In genomic region chr2:160703648-160704585, GRCh38 we compare ENCODE assay signal across 9 cellular contexts.
DNase-seq lines count a peak whose midpoint lies in the region; ATAC-seq and TF ChIP-seq lines count a peak whose summit lies in the region.
"Had no signal": no experiment of that assay in that cellular context is flagged by ENCODE, and none has a peak within 500 bp of the region (broad histone marks: within the 10 kb centered on the region; RNA-seq: fewer than 3 reads in every experiment).

No MANE protein-coding gene starts in this region.

- TF ChIP-seq EP300 in transverse colon (IDR thresholded peaks at IDR 0.05; ENCODE audit: low read depth) = no peak

- peak; percentile 12 for DNase-seq in activated T-cell treated with anti-CD3 and anti-CD28 coated beads, Interleukin-2, amount 50 U/mL, for 4 hours
- DNase-seq in activated T-cell treated with anti-CD3 and anti-CD28 coated beads for 4 hours = no peak
- peak; percentile 85 for DNase-seq in NB4 (ENCODE audit: low read depth)
- no peak for DNase-seq in effector memory CD8-positive, alpha-beta T cell
- DNase-seq in transverse colon = peak; percentile 48
- no peak for DNase-seq in chondrocyte (ENCODE audit: low spot score)

- H3K27ac ChIP-seq in transverse colon = peak overlapping the region in 1 of 4 donors; percentile 56
- H3K27ac ChIP-seq: tibial artery had no signal

- in situ Hi-C loops in transverse colon (cut with MboI; ENCODE audit: low pct_ligation_motif_present in 1 of 4, low pct_unique_long_range_greater_than_20kb in 1 of 4, low sequenced_read_pairs in 3 of 4) = no loop called here

- H3K4me1 Mint-ChIP-seq in activated T-cell treated with anti-CD3 and anti-CD28 coated beads, Interleukin-2, amount 50 U/mL, for 4 hours (ENCODE audit: low read depth) = peaks cover 12% of the 10 kb centered on the region
- peaks cover 4 to 5% of the 10 kb centered on the region in 2 donors for H3K4me1 Mint-ChIP-seq in effector memory CD8-positive, alpha-beta T cell (ENCODE audit: low read depth in 2 of 2)
- peaks cover 23% of the 10 kb centered on the region for H3K4me1 Mint-ChIP-seq in chondrocyte (ENCODE audit: low read depth)

- peak overlapping the region in 1 of 2 donors; percentile 38 for H3K27ac Mint-ChIP-seq in effector memory CD8-positive, alpha-beta T cell
- no peak overlapping the region for H3K27ac Mint-ChIP-seq in chondrocyte (ENCODE audit: unreplicated experiment)

- H3K4me3 Mint-ChIP-seq in activated T-cell treated with anti-CD3 and anti-CD28 coated beads, Interleukin-2, amount 50 U/mL, for 4 hours = no peak overlapping the region
- no peak overlapping the region for H3K4me3 Mint-ChIP-seq in effector memory CD8-positive, alpha-beta T cell
- no peak overlapping the region for H3K4me3 Mint-ChIP-seq in chondrocyte (ENCODE audit: unreplicated experiment)

- no peaks in the 10 kb centered on the region for H3K36me3 ChIP-seq in transverse colon
- H3K36me3 ChIP-seq: tibial artery had no signal

- H3K4me3 ChIP-seq in NB4 (ENCODE audit: low read depth, low read length) = no peak overlapping the region
- H3K4me3 ChIP-seq in transverse colon = no peak overlapping the region
- H3K4me3 ChIP-seq: tibial artery had no signal

- peaks cover 0 to 5% (median 0%) of the 10 kb centered on the region in 4 donors for H3K4me1 ChIP-seq in transverse colon

- no peaks in the 10 kb centered on the region for H3K9me3 ChIP-seq in transverse colon
- H3K9me3 ChIP-seq: tibial artery had no signal

- H3K27me3 ChIP-seq in transverse colon = no peaks in the 10 kb centered on the region
- H3K27me3 ChIP-seq: tibial artery had no signal

- intact Hi-C loops in transverse colon (cut with DNase I; ENCODE audit: low total_unique reads) = no loop called here

- ATAC-seq in activated T-cell treated with anti-CD3 and anti-CD28 coated beads, Interleukin-2, amount 50 U/mL, for 4 hours = peak; percentile 56 to 57
- ATAC-seq in HG02798 (IDR thresholded peaks at IDR 0.05; ENCODE audit: poor library complexity, unreplicated experiment) (peak; percentile 89), SK-N-SH treated with all-trans-retinoic acid at 6 μM for 48 hours (no peak)
- ATAC-seq in effector memory CD8-positive, alpha-beta T cell (replicated peaks) = peak; percentile 73

- TF ChIP-seq CTCF in NB4 (IDR thresholded peaks at IDR 0.05; ENCODE audit: low read depth, low read length) (no peak), transverse colon (IDR thresholded peaks at IDR 0.05) (no peak), chondrocyte (IDR thresholded peaks at IDR 0.05) (no peak)

- WGBS in transverse colon (ENCODE audit: low coverage in 1 of 2), 2 donors = 37 to 39% methylated on average over 8 of the region's 8 CpGs

- TF ChIP-seq POLR2A in NB4 (IDR thresholded peaks at IDR 0.05; ENCODE audit: extremely low read depth, insufficient read length) (no peak), transverse colon (IDR thresholded peaks at IDR 0.05) (no peak)

- no peaks in the 10 kb centered on the region for H3K27me3 Mint-ChIP-seq in activated T-cell treated with anti-CD3 and anti-CD28 coated beads, Interleukin-2, amount 50 U/mL, for 4 hours (ENCODE audit: low read depth)
- peaks cover 9 to 10% of the 10 kb centered on the region in 2 donors for H3K27me3 Mint-ChIP-seq in effector memory CD8-positive, alpha-beta T cell
- no peaks in the 10 kb centered on the region for H3K27me3 Mint-ChIP-seq in chondrocyte (ENCODE audit: low read depth)

- H3K9me3 Mint-ChIP-seq in activated T-cell treated with anti-CD3 and anti-CD28 coated beads, Interleukin-2, amount 50 U/mL, for 4 hours = no peaks in the 10 kb centered on the region
- H3K9me3 Mint-ChIP-seq in effector memory CD8-positive, alpha-beta T cell = no peaks in the 10 kb centered on the region
- peaks cover 16% of the 10 kb centered on the region for H3K9me3 Mint-ChIP-seq in chondrocyte (ENCODE audit: low read depth)

- no peaks in the 10 kb centered on the region for H3K36me3 Mint-ChIP-seq in activated T-cell treated with anti-CD3 and anti-CD28 coated beads, Interleukin-2, amount 50 U/mL, for 4 hours (ENCODE audit: insufficient read depth)
- peaks cover 6% of the 10 kb centered on the region for H3K36me3 Mint-ChIP-seq in effector memory CD8-positive, alpha-beta T cell (ENCODE audit: insufficient read depth)
- H3K36me3 Mint-ChIP-seq in chondrocyte (ENCODE audit: low read depth) = peaks cover 7% of the 10 kb centered on the region

TF ChIP-seq in SK-N-SH treated with all-trans-retinoic acid at 6 μM for 48 hours, 23 proteins besides CTCF, POLR2A, EP300 and RAD21:
- TF ChIP-seq ZFP30 (CRISPR knock-in tag; IDR thresholded peaks at IDR 0.05) = no peak
- TF ChIP-seq POU6F1 (CRISPR knock-in tag; IDR thresholded peaks at IDR 0.05; ENCODE audit: borderline replicate concordance, low read depth) = no peak
- no peak for TF ChIP-seq TOX (CRISPR knock-in tag; IDR thresholded peaks at IDR 0.05; ENCODE audit: borderline replicate concordance)
- TF ChIP-seq SNAI2 (CRISPR knock-in tag; IDR thresholded peaks at IDR 0.05) = no peak
- no peak for TF ChIP-seq ZFP3 (CRISPR knock-in tag; IDR thresholded peaks at IDR 0.05)
- no peak for TF ChIP-seq ESRRG (CRISPR knock-in tag; IDR thresholded peaks at IDR 0.05)
- TF ChIP-seq CREB5 (CRISPR knock-in tag; IDR thresholded peaks at IDR 0.05; ENCODE audit: low read depth) = no peak
- TF ChIP-seq ISL1 (CRISPR knock-in tag; IDR thresholded peaks at IDR 0.05) = no peak
- no peak for TF ChIP-seq TCF4 (CRISPR knock-in tag; IDR thresholded peaks at IDR 0.05; ENCODE audit: borderline replicate concordance)
- no peak for TF ChIP-seq ARNTL (CRISPR knock-in tag; IDR thresholded peaks at IDR 0.05; ENCODE audit: borderline replicate concordance, low read depth)
- no peak for TF ChIP-seq ZNF8 (CRISPR knock-in tag; IDR thresholded peaks at IDR 0.05)
- no peak for TF ChIP-seq BACH2 (CRISPR knock-in tag; IDR thresholded peaks at IDR 0.05; ENCODE audit: borderline replicate concordance)
- no peak for TF ChIP-seq PATZ1 (CRISPR knock-in tag; IDR thresholded peaks at IDR 0.05; ENCODE audit: borderline replicate concordance)

Comparison
In these comparisons a context has a peak if more than half of its experiments do, and no peak if none do; other contexts are left out.
1. DNase-seq: peak in activated T-cell treated with anti-CD3 and anti-CD28 coated beads, Interleukin-2, amount 50 U/mL, for 4 hours (single experiment), NB4 (single experiment) and transverse colon (single experiment); none in activated T-cell treated with anti-CD3 and anti-CD28 coated beads for 4 hours (single experiment), effector memory CD8-positive, alpha-beta T cell (0 of 3) and chondrocyte (single experiment).